In genomic region chr6:33744001-33744848, GRCh38 we compare ENCODE assay signal across 8 cellular contexts. TPM values are rescaled to one million over a fixed set of nuclear protein-coding genes. Genes with fewer than 3 reads are reported as not detected.
DNase-seq lines count a peak whose midpoint lies in the region; ATAC-seq and TF ChIP-seq lines count a peak whose summit lies in the region.

No MANE protein-coding gene starts in this region.

- H3K4me1 ChIP-seq in transverse colon: peaks cover 20 to 30% (median 21%) of the 10 kb centered on the region in 4 donors

- H3K27me3 ChIP-seq in transverse colon: no peaks in the 10 kb centered on the region

- no peaks in the 10 kb centered on the region for H3K36me3 Mint-ChIP-seq in activated naive CD4-positive, alpha-beta T cell treated with anti-CD3 and anti-CD28 coated beads, Interleukin-2, amount 10 ng/mL, durations not matched to agents 7 days and 5 days

- no peaks in the 10 kb centered on the region for H3K9me3 ChIP-seq in transverse colon

- CTCF ChIA-PET in activated naive CD4-positive, alpha-beta T cell treated with anti-CD3 and anti-CD28 coated beads, Interleukin-2, amount 10 ng/mL, durations not matched to agents 7 days and 5 days (lab: Charles Lee): interaction anchor here (0.9 to 15.6 kb wide), 18 partner anchors 9 to 413 kb away, joined by 3 to 144 read pairs (median 4); partner anchors contain the start of gene UQCC2

- no peak overlapping the region for H3K27ac Mint-ChIP-seq in activated naive CD4-positive, alpha-beta T cell treated with anti-CD3 and anti-CD28 coated beads, Interleukin-2, amount 10 ng/mL, durations not matched to agents 7 days and 5 days

- DNase-seq in Daoy (ENCODE audit: low read depth) (peak; percentile 75), NCI-H1092 (lab: John Stamatoyannopoulos, UW) (peak; percentile 46), SK-N-DZ (ENCODE audit: low spot score) (peak; percentile 72), Right ventricle myocardium inferior (ENCODE audit: missing footprints) (peak; percentile 68), pons (ENCODE audit: low spot score) (peak; percentile 81), transverse colon (peak; percentile 85)
- DNase-seq in activated naive CD4-positive, alpha-beta T cell treated with anti-CD3 and anti-CD28 coated beads, Interleukin-2, amount 10 ng/mL, durations not matched to agents 7 days and 5 days: peak; percentile 80

- 17 to 37% methylated on average over 3 to 11 of the region's 11 CpGs for WGBS in transverse colon (ENCODE audit: low coverage in 1 of 2), 2 donors

- H3K4me1 Mint-ChIP-seq in activated naive CD4-positive, alpha-beta T cell treated with anti-CD3 and anti-CD28 coated beads, Interleukin-2, amount 10 ng/mL, durations not matched to agents 7 days and 5 days: no peaks in the 10 kb centered on the region

- in situ Hi-C loops in transverse colon (cut with MboI; ENCODE audit: low pct_ligation_motif_present in 1 of 4, low pct_unique_long_range_greater_than_20kb in 1 of 4, low sequenced_read_pairs in 3 of 4): no loop called here

- H3K27ac ChIP-seq in transverse colon: peak overlapping the region; percentile 71 to 85 (median 81)

- no peaks in the 10 kb centered on the region for H3K9me3 Mint-ChIP-seq in activated naive CD4-positive, alpha-beta T cell treated with anti-CD3 and anti-CD28 coated beads, Interleukin-2, amount 10 ng/mL, durations not matched to agents 7 days and 5 days

- TF ChIP-seq CTCF in transverse colon (IDR thresholded peaks at IDR 0.05): peak; percentile 86 to 98 (median 88)

- no peak for TF ChIP-seq POLR2A in transverse colon (IDR thresholded peaks at IDR 0.05)

- no peak overlapping the region for H3K4me3 Mint-ChIP-seq in activated naive CD4-positive, alpha-beta T cell treated with anti-CD3 and anti-CD28 coated beads, Interleukin-2, amount 10 ng/mL, durations not matched to agents 7 days and 5 days

- peak; percentile 21 for ATAC-seq in Right ventricle myocardium inferior
- no peak for ATAC-seq in HG03159 (IDR thresholded peaks at IDR 0.05; ENCODE audit: unreplicated experiment)

- H3K4me3 ChIP-seq in transverse colon: peak overlapping the region in 1 of 4 donors; percentile 30

- no peaks in the 10 kb centered on the region for H3K36me3 ChIP-seq in transverse colon

- no peak for TF ChIP-seq EP300 in transverse colon (IDR thresholded peaks at IDR 0.05; ENCODE audit: low read depth)

- intact Hi-C loops in Right ventricle myocardium inferior (cut with DNase I): loop anchor here (2.0 kb wide), 1 partner anchor 33 kb away; the partner anchor contains the start of gene UQCC2
- intact Hi-C loops in transverse colon (cut with DNase I; ENCODE audit: low total_unique reads): loop anchor here (10.0 kb wide), 1 partner anchor 411 kb away; no protein-coding TSS in a partner anchor

- H3K27me3 Mint-ChIP-seq in activated naive CD4-positive, alpha-beta T cell treated with anti-CD3 and anti-CD28 coated beads, Interleukin-2, amount 10 ng/mL, durations not matched to agents 7 days and 5 days: peaks cover 66% of the 10 kb centered on the region

RNA-seq across cellular contexts. Expression of gene IP6K3, which starts 2.5 kb away (rescaled TPM):
- not detected in 2 replicates for total RNA-seq in Daoy (2014; rRNA removed; shearing (Covaris generic))
- polyA plus RNA-seq in SK-N-DZ (2014; cell fraction: cytosol; rRNA removed): not detected in 2 replicates
- polyA plus RNA-seq in SK-N-DZ (2014; cell fraction: nucleus; rRNA removed): not detected in 2 replicates
- 47.6 TPM for total RNA-seq in Right ventricle myocardium inferior
- 1 to 10 TPM in 2 of 4 donors, under 1 TPM in 1, not detected in 1; 1.00 to 2.9 (median 1.9) TPM for total RNA-seq in transverse colon

RNA-seq across cellular contexts. Expression of gene UQCC2, which starts 32.7 kb away (rescaled TPM):
- 97.6 and 115 TPM in 2 replicates for total RNA-seq in Daoy (2014; rRNA removed; shearing (Covaris generic))
- polyA plus RNA-seq in SK-N-DZ (2014; cell fraction: cytosol; rRNA removed): 29.7 and 55.5 TPM in 2 replicates
- 49.0 and 53.5 TPM in 2 replicates for polyA plus RNA-seq in SK-N-DZ (2014; cell fraction: nucleus; rRNA removed)
- total RNA-seq in Right ventricle myocardium inferior (215 TPM), transverse colon (10 to 100 TPM in 1 of 4 donors, 1 to 10 TPM in 3; 2.8 to 17.6 (median 8.8) TPM)

RNA-seq across cellular contexts. Expression of gene LEMD2, which starts 44.7 kb away (rescaled TPM):
- total RNA-seq in Daoy (2014; rRNA removed; shearing (Covaris generic)): 63.3 and 71.0 TPM in 2 replicates
- polyA plus RNA-seq in SK-N-DZ (2014; cell fraction: cytosol; rRNA removed): 48.5 and 52.3 TPM in 2 replicates
- polyA plus RNA-seq in SK-N-DZ (2014; cell fraction: nucleus; rRNA removed): 107 and 111 TPM in 2 replicates
- total RNA-seq in Right ventricle myocardium inferior: 23.2 TPM
- total RNA-seq in transverse colon: 100 to 1,000 TPM in 2 of 4 donors, 10 to 100 TPM in 2; 57.3 to 159 (median 112) TPM

RNA-seq across cellular contexts. Expression of gene MLN, which starts 59.6 kb away (rescaled TPM):
- total RNA-seq in Daoy (2014; rRNA removed; shearing (Covaris generic)): not detected in 2 replicates
- polyA plus RNA-seq in SK-N-DZ (2014; cell fraction: cytosol; rRNA removed): not detected in 2 replicates
- polyA plus RNA-seq in SK-N-DZ (2014; cell fraction: nucleus; rRNA removed): not detected in 2 replicates
- total RNA-seq in Right ventricle myocardium inferior (not detected), transverse colon (not detected)

Comparison
In these comparisons a context has a peak if more than half of its experiments do, and no peak if none do; other contexts are left out.
1. RNA of gene IP6K3, which starts 2.5 kb away (total RNA-seq): 47.6 TPM in Right ventricle myocardium inferior (single experiment); 1.00 to 2.9 TPM in transverse colon and not detected in Daoy; every median in the first group is over 10 times any median in the second.
2. Peak in every context shown above with its lines, with median percentiles within 50 percentile points of each other: DNase-seq.